ENCODE assay signal across 1 cellular context in the genomic region with DNA sequence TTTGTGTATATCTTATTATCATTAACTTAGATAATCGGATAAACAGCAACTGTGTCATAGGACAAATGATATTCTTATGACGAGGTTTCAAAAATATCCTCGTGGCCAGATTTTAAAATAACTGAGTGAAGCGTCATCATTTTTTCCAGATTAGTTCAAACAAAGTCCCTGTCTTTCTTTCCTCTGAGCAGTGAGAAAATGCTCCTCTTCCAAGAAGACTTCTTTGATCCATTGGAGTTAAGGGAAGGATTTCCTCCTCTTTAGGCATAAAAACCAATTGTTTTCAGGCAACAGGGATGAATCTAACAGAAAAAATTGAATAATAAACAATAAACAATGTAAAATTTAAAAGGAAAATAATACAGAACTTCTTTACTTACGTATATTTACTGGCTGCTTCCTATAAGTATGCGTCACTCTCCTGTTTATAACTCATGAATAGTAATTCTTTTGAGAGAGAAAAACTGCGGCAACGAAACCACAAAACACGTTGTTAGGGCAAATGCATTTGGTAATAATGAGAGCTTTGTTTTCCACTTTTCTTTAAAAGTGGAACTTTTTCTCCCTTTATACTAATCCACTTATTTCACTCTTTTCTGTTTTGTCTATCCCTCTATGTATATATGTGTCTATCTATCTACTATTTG.
TF ChIP-seq lines count a peak whose summit lies in the region.

No MANE protein-coding gene starts in this region.

TF ChIP-seq in SK-N-SH treated with all-trans-retinoic acid at 6 μM for 48 hours, 23 proteins besides CTCF, POLR2A, EP300 and RAD21 (continued from another document):
- TF ChIP-seq, protein P1, sequence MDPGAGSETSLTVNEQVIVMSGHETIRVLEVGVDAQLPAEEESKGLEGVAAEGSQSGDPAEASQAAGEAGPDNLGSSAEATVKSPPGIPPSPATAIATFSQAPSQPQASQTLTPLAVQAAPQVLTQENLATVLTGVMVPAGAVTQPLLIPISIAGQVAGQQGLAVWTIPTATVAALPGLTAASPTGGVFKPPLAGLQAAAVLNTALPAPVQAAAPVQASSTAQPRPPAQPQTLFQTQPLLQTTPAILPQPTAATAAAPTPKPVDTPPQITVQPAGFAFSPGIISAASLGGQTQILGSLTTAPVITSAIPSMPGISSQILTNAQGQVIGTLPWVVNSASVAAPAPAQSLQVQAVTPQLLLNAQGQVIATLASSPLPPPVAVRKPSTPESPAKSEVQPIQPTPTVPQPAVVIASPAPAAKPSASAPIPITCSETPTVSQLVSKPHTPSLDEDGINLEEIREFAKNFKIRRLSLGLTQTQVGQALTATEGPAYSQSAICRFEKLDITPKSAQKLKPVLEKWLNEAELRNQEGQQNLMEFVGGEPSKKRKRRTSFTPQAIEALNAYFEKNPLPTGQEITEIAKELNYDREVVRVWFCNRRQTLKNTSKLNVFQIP (CRISPR knock-in tag; IDR thresholded peaks at IDR 0.05; ENCODE audit: borderline replicate concordance, low read depth): no peak
- TF ChIP-seq CSRNP3 (CRISPR knock-in tag; IDR thresholded peaks at IDR 0.05): no peak
- TF ChIP-seq ZFP30 (CRISPR knock-in tag; IDR thresholded peaks at IDR 0.05): no peak
